Comparison of ENCODE assay signal across 1 cellular context in the genomic region with DNA sequence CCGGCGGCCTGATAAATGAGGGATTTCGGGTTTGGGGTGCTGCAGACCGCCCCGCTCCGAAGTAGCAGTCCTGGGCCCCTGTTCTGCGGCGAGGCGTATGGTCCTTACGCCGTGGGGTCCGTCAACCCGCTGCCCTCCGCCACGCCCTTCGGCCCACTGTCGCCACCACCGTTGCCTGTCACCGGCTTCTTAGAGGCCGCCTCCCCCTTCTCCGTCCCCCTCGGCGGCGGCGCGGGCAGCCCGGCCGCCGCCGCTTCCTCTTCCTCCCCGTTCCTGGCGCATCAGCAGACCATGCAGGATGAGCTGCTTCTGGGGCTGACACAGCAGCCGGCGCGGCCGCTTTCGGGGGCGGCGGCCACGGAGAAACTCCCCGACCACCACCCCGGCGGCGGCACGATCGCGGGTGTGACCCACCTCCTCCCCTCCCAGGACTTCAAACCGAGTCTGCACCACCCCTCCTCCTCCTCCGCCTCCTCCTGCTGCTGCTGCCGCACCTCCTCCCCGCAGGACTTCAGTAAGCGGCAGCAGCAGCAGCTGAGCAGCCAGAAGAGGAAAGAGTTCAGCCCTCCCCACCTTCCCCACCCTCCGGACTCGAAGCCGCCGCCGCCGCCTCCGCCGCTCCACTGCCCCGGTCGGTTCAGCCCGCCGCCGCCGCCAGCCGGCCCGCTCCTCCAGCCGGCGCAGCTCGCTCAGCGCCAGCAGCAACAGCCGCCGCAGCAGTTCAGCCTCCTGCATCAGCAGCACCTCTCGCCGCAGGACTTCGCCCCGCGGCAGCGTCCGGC.
TF ChIP-seq lines count a peak whose summit lies in the region.

No MANE protein-coding gene starts in this region.

TF ChIP-seq in HepG2, 621 proteins besides CTCF, POLR2A, EP300 and RAD21 (continued from another document and continues in another):
- TF ChIP-seq, protein P1, sequence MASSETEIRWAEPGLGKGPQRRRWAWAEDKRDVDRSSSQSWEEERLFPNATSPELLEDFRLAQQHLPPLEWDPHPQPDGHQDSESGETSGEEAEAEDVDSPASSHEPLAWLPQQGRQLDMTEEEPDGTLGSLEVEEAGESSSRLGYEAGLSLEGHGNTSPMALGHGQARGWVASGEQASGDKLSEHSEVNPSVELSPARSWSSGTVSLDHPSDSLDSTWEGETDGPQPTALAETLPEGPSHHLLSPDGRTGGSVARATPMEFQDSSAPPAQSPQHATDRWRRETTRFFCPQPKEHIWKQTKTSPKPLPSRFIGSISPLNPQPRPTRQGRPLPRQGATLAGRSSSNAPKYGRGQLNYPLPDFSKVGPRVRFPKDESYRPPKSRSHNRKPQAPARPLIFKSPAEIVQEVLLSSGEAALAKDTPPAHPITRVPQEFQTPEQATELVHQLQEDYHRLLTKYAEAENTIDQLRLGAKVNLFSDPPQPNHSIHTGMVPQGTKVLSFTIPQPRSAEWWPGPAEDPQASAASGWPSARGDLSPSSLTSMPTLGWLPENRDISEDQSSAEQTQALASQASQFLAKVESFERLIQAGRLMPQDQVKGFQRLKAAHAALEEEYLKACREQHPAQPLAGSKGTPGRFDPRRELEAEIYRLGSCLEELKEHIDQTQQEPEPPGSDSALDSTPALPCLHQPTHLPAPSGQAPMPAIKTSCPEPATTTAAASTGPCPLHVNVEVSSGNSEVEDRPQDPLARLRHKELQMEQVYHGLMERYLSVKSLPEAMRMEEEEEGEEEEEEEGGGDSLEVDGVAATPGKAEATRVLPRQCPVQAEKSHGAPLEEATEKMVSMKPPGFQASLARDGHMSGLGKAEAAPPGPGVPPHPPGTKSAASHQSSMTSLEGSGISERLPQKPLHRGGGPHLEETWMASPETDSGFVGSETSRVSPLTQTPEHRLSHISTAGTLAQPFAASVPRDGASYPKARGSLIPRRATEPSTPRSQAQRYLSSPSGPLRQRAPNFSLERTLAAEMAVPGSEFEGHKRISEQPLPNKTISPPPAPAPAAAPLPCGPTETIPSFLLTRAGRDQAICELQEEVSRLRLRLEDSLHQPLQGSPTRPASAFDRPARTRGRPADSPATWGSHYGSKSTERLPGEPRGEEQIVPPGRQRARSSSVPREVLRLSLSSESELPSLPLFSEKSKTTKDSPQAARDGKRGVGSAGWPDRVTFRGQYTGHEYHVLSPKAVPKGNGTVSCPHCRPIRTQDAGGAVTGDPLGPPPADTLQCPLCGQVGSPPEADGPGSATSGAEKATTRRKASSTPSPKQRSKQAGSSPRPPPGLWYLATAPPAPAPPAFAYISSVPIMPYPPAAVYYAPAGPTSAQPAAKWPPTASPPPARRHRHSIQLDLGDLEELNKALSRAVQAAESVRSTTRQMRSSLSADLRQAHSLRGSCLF (CRISPR knock-in tag; IDR thresholded peaks at IDR 0.05; ENCODE audit: borderline replicate concordance), result no peak
- no peak for TF ChIP-seq GABPB1 (CRISPR knock-in tag; IDR thresholded peaks at IDR 0.05)
- TF ChIP-seq TBL1XR1 (IDR thresholded peaks at IDR 0.05; ENCODE audit: borderline replicate concordance, low read length, partially characterized antibody), result no peak
- no peak for TF ChIP-seq ZNF564 (CRISPR knock-in tag; IDR thresholded peaks at IDR 0.05)
- no peak for TF ChIP-seq CBX1 (IDR thresholded peaks at IDR 0.05; ENCODE audit: low read depth)
- TF ChIP-seq ZNF331 (CRISPR knock-in tag; IDR thresholded peaks at IDR 0.05), result no peak
- TF ChIP-seq MXI1 (IDR thresholded peaks at IDR 0.05; ENCODE audit: borderline replicate concordance, low read depth, low read length), result no peak
- no peak for TF ChIP-seq ATF7-NPFF (CRISPR knock-in tag; IDR thresholded peaks at IDR 0.05; ENCODE audit: low read depth)
- TF ChIP-seq, protein P2, sequence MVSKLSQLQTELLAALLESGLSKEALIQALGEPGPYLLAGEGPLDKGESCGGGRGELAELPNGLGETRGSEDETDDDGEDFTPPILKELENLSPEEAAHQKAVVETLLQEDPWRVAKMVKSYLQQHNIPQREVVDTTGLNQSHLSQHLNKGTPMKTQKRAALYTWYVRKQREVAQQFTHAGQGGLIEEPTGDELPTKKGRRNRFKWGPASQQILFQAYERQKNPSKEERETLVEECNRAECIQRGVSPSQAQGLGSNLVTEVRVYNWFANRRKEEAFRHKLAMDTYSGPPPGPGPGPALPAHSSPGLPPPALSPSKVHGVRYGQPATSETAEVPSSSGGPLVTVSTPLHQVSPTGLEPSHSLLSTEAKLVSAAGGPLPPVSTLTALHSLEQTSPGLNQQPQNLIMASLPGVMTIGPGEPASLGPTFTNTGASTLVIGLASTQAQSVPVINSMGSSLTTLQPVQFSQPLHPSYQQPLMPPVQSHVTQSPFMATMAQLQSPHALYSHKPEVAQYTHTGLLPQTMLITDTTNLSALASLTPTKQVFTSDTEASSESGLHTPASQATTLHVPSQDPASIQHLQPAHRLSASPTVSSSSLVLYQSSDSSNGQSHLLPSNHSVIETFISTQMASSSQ (IDR thresholded peaks at IDR 0.05; ENCODE audit: low read depth), result no peak
- TF ChIP-seq, protein P2 (CRISPR knock-in tag; IDR thresholded peaks at IDR 0.05; ENCODE audit: borderline replicate concordance), result no peak
- TF ChIP-seq BCLAF1 (IDR thresholded peaks at IDR 0.05), result no peak
- TF ChIP-seq HNRNPL (IDR thresholded peaks at IDR 0.05; ENCODE audit: low read depth, low read length), result peak; percentile 29; the same call in 1 of the 2 replicates
- no peak for TF ChIP-seq STAG1 (CRISPR knock-in tag; IDR thresholded peaks at IDR 0.05)
- TF ChIP-seq ZNF883 (CRISPR knock-in tag; IDR thresholded peaks at IDR 0.05; ENCODE audit: not compliant biosample characterization), result no peak
- no peak for TF ChIP-seq U2AF1 (optimal IDR thresholded peaks at IDR 0.05; ENCODE audit: low read depth, low read length)
- TF ChIP-seq, protein P3, sequence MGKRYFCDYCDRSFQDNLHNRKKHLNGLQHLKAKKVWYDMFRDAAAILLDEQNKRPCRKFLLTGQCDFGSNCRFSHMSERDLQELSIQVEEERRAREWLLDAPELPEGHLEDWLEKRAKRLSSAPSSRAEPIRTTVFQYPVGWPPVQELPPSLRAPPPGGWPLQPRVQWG (CRISPR knock-in tag; IDR thresholded peaks at IDR 0.05; ENCODE audit: borderline replicate concordance, low read depth), result no peak
- no peak for TF ChIP-seq NFE2L1 (CRISPR knock-in tag; IDR thresholded peaks at IDR 0.05; ENCODE audit: borderline replicate concordance)
- TF ChIP-seq, protein P4, sequence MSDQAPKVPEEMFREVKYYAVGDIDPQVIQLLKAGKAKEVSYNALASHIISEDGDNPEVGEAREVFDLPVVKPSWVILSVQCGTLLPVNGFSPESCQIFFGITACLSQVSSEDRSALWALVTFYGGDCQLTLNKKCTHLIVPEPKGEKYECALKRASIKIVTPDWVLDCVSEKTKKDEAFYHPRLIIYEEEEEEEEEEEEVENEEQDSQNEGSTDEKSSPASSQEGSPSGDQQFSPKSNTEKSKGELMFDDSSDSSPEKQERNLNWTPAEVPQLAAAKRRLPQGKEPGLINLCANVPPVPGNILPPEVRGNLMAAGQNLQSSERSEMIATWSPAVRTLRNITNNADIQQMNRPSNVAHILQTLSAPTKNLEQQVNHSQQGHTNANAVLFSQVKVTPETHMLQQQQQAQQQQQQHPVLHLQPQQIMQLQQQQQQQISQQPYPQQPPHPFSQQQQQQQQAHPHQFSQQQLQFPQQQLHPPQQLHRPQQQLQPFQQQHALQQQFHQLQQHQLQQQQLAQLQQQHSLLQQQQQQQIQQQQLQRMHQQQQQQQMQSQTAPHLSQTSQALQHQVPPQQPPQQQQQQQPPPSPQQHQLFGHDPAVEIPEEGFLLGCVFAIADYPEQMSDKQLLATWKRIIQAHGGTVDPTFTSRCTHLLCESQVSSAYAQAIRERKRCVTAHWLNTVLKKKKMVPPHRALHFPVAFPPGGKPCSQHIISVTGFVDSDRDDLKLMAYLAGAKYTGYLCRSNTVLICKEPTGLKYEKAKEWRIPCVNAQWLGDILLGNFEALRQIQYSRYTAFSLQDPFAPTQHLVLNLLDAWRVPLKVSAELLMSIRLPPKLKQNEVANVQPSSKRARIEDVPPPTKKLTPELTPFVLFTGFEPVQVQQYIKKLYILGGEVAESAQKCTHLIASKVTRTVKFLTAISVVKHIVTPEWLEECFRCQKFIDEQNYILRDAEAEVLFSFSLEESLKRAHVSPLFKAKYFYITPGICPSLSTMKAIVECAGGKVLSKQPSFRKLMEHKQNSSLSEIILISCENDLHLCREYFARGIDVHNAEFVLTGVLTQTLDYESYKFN (CRISPR knock-in tag; conservative IDR thresholded peaks at IDR 0.05), result no peak
- peak; percentile 5; the same call in 1 of the 2 replicates for TF ChIP-seq TFDP2 (CRISPR knock-in tag; IDR thresholded peaks at IDR 0.05)
- TF ChIP-seq ZNF251 (CRISPR knock-in tag; IDR thresholded peaks at IDR 0.05), result no peak
- no peak for TF ChIP-seq FOXK2 (IDR thresholded peaks at IDR 0.05)
- TF ChIP-seq, protein P5, sequence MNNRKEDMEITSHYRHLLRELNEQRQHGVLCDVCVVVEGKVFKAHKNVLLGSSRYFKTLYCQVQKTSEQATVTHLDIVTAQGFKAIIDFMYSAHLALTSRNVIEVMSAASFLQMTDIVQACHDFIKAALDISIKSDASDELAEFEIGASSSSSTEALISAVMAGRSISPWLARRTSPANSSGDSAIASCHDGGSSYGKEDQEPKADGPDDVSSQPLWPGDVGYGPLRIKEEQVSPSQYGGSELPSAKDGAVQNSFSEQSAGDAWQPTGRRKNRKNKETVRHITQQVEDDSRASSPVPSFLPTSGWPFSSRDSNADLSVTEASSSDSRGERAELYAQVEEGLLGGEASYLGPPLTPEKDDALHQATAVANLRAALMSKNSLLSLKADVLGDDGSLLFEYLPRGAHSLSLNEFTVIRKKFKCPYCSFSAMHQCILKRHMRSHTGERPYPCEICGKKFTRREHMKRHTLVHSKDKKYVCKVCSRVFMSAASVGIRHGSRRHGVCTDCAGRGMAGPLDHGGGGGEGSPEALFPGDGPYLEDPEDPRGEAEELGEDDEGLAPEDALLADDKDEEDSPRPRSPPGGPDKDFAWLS (CRISPR knock-in tag; IDR thresholded peaks at IDR 0.05; ENCODE audit: borderline replicate concordance), result no peak
- TF ChIP-seq ZNF274 (CRISPR knock-in tag; IDR thresholded peaks at IDR 0.05), result no peak; the same call in 1 of the 2 replicates
- TF ChIP-seq ZNF329 (CRISPR knock-in tag; IDR thresholded peaks at IDR 0.05; ENCODE audit: low read depth), result 0 out of 2 replicates have a peak, but pooled peaks have one; percentile 43
- no peak for TF ChIP-seq ZNF296 (CRISPR knock-in tag; conservative IDR thresholded peaks at IDR 0.05)
- TF ChIP-seq REL (CRISPR knock-in tag; conservative IDR thresholded peaks at IDR 0.05), result no peak
- TF ChIP-seq ATAD3A (CRISPR knock-in tag; IDR thresholded peaks at IDR 0.05), result no peak
- TF ChIP-seq THAP11 (CRISPR knock-in tag; IDR thresholded peaks at IDR 0.05), result no peak
- no peak for TF ChIP-seq ZEB1 (IDR thresholded peaks at IDR 0.05; ENCODE audit: insufficient replicate concordance, low read depth)
- no peak; the same call in 1 of the 2 replicates for TF ChIP-seq ZNF607 (CRISPR knock-in tag; IDR thresholded peaks at IDR 0.05; ENCODE audit: borderline replicate concordance)
- TF ChIP-seq SIN3A (IDR thresholded peaks at IDR 0.05; ENCODE audit: borderline replicate concordance, low read depth, low read length), result no peak; the same call in 1 of the 2 replicates
